In the genomic region with DNA sequence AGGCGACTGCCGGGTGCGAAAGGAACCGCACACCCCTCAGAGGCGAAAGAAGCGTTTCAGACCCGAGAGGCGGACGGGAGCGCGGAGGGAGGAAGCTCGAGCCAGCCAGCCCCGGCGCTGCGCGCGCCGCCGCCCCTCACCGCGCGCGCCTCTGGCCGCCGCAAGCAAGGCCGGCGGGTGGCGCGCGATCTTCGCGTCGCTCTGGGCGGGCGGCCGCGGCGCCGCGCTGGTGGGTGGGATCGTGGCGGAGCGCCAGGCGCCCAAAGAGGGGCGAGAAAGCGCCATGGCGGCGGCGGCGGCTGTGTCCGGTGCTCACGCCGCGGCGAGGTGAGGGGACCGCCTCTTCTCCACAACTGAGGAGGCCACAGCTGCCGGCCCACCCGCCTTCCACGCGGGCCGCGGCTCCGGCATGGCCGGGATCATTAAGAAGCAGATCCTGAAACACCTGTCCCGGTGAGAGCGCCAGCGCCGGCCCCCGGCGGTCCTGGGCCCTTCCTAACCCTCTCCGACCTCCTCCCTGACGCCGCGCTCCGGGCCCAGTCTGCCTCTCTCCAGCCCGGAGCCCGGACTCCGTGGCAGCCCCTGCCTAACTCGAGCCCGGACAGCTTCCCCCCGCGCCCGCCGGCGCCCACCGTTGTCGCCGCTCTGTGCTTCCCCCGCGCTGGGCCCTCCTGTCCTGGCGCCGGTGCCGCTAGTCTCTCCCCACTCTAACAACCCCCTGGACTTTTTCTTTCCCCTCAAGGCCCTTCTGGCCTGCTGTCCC, we compare ENCODE assay signal across 1 cellular context.
TF ChIP-seq lines count a peak whose summit lies in the region.

A gene with protein sequence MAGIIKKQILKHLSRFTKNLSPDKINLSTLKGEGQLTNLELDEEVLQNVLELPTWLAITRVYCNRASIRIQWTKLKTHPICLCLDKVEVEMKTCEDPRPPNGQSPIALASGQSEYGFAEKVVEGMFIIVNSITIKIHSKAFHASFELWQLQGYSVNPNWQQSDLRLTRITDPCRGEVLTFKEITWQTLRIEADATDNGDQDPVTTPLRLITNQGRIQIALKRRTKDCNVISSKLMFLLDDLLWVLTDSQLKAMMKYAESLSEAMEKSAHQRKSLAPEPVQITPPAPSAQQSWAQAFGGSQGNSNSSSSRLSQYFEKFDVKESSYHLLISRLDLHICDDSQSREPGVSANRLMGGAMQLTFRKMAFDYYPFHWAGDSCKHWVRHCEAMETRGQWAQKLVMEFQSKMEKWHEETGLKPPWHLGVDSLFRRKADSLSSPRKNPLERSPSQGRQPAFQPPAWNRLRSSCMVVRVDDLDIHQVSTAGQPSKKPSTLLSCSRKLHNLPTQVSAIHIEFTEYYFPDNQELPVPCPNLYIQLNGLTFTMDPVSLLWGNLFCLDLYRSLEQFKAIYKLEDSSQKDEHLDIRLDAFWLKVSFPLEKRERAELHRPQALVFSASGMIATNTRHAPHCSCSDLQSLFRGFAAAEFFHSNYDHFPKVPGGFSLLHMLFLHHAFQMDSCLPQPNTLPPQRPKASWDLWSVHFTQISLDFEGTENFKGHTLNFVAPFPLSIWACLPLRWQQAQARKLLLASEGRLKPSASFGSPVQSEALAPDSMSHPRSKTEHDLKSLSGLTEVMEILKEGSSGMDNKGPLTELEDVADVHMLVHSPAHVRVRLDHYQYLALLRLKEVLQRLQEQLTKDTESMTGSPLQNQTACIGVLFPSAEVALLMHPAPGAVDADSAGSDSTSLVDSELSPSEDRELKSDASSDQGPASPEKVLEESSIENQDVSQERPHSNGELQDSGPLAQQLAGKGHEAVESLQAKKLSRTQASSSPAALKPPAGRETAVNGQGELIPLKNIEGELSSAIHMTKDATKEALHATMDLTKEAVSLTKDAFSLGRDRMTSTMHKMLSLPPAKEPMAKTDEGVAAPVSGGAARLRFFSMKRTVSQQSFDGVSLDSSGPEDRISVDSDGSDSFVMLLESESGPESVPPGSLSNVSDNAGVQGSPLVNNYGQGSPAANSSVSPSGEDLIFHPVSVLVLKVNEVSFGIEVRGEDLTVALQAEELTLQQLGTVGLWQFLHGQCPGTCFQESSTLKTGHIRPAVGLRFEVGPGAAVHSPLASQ (N-terminal part only) (plus strand): TSS at position 242 of the 763 bp plus-strand sequence. CDS start 168 bp downstream, at position 410.

TF ChIP-seq in K562, 482 proteins besides CTCF, POLR2A, EP300 and RAD21 (continued from another document and continues in another):
- TF ChIP-seq MNT (conservative IDR thresholded peaks at IDR 0.05) (peak in 1 of 2 experiments; percentile 61; a peak in 2 of 4 replicates), ZBTB7A (IDR thresholded peaks at IDR 0.05; ENCODE audit: borderline replicate concordance, control insufficient read depth, low read depth, low read length) (peak; percentile 60; the same call in 1 of the 2 replicates), KDM5B (IDR thresholded peaks at IDR 0.05; ENCODE audit: insufficient replicate concordance, low read depth, low read length) (peak; percentile 91), FIP1L1 (IDR thresholded peaks at IDR 0.05; ENCODE audit: low read depth, low read length, poor library complexity, severe bottlenecking) (peak; percentile 51), NR2C2 (CRISPR knock-in tag; IDR thresholded peaks at IDR 0.05) (peak; percentile 49; the same call in 1 of the 2 replicates), NR2C2 (tag; IDR thresholded peaks at IDR 0.05) (no peak; the same call in 1 of the 2 replicates), SAP30 (IDR thresholded peaks at IDR 0.05; ENCODE audit: borderline replicate concordance, insufficient read depth, low read depth, low read length, poor library complexity, severe bottlenecking) (peak; percentile 52), DMBX1 (CRISPR knock-in tag; IDR thresholded peaks at IDR 0.05; ENCODE audit: borderline replicate concordance) (peak; percentile 12; the same call in 1 of the 2 replicates), MTA3 (IDR thresholded peaks at IDR 0.05; ENCODE audit: borderline replicate concordance) (peak; percentile 8), NFE2 (IDR thresholded peaks at IDR 0.05; ENCODE audit: low read depth) (no peak; the same call in 1 of the 2 replicates), RBFOX2 (IDR thresholded peaks at IDR 0.05; ENCODE audit: low read depth, low read length) (peak; percentile 93), E2F1 (CRISPR knock-in tag; IDR thresholded peaks at IDR 0.05) (peak; percentile 1; the same call in 1 of the 2 replicates), ZNF57 (CRISPR knock-in tag; IDR thresholded peaks at IDR 0.05) (no peak), POLR2B (IDR thresholded peaks at IDR 0.05; ENCODE audit: low read depth, partially characterized antibody) (peak; percentile 69), RNF2 (IDR thresholded peaks at IDR 0.05) (0 out of 2 replicates have a peak, but pooled peaks have one; percentile 25), NR3C1 (CRISPR knock-in tag; IDR thresholded peaks at IDR 0.05) (peak; percentile 29; the same call in 1 of the 2 replicates), ZNF232 (CRISPR knock-in tag; IDR thresholded peaks at IDR 0.05) (no peak; the same call in 1 of the 2 replicates), ZNF589 (CRISPR knock-in tag; IDR thresholded peaks at IDR 0.05; ENCODE audit: low read depth) (no peak), ADNP (tag; IDR thresholded peaks at IDR 0.05) (no peak), NFIC (IDR thresholded peaks at IDR 0.05) (peak; percentile 90), HSF4 (CRISPR knock-in tag; IDR thresholded peaks at IDR 0.05; ENCODE audit: borderline replicate concordance) (no peak), FUS (optimal IDR thresholded peaks at IDR 0.05; ENCODE audit: low read depth, low read length) (peak; percentile 63), XRCC5 (IDR thresholded peaks at IDR 0.05; ENCODE audit: low read depth, low read length) (peak; percentile 5; the same call in 1 of the 2 replicates), ZNF263 (CRISPR knock-in tag; IDR thresholded peaks at IDR 0.05; ENCODE audit: borderline replicate concordance) (no peak), PRPF4 (IDR thresholded peaks at IDR 0.05; ENCODE audit: insufficient read depth, low read depth, low read length, poor library complexity, severe bottlenecking) (peak; percentile 29), MYC (IDR thresholded peaks at IDR 0.05; ENCODE audit: low read depth, low read length) (peak; percentile 55), MYC (CRISPR knock-in tag; IDR thresholded peaks at IDR 0.05; ENCODE audit: borderline replicate concordance, low read depth) (peak; percentile 79; the same call in 1 of the 2 replicates), ZBTB12 (CRISPR knock-in tag; IDR thresholded peaks at IDR 0.05) (peak; percentile 35; the same call in 1 of the 2 replicates), SAFB (IDR thresholded peaks at IDR 0.05; ENCODE audit: borderline replicate concordance, low read depth, low read length) (peak; percentile 36; the same call in 1 of the 2 replicates), TBP (optimal IDR thresholded peaks at IDR 0.05; ENCODE audit: low read depth, low read length) (peak; percentile 63), ZNF121 (CRISPR knock-in tag; conservative IDR thresholded peaks at IDR 0.05) (no peak; the same call in 1 of the 2 replicates), PCBP1 (IDR thresholded peaks at IDR 0.05; ENCODE audit: low read depth, low read length, poor library complexity, severe bottlenecking) (peak; percentile 40), ZNF24 (IDR thresholded peaks at IDR 0.05) (peak; percentile 54), YY1 (IDR thresholded peaks at IDR 0.05; ENCODE audit: borderline replicate concordance in 1 of 3, control insufficient read depth in 1 of 3, extremely low read depth in 1 of 3, insufficient read depth in 3 of 3, insufficient read length in 1 of 3, insufficient replicate concordance in 2 of 3, low read depth in 1 of 3, low read length in 2 of 3) (peak; percentile 37 to 91 (median 88)), EWSR1 (IDR thresholded peaks at IDR 0.05; ENCODE audit: borderline replicate concordance, low read depth, partially characterized antibody) (no peak)
- TF ChIP-seq, protein P1, sequence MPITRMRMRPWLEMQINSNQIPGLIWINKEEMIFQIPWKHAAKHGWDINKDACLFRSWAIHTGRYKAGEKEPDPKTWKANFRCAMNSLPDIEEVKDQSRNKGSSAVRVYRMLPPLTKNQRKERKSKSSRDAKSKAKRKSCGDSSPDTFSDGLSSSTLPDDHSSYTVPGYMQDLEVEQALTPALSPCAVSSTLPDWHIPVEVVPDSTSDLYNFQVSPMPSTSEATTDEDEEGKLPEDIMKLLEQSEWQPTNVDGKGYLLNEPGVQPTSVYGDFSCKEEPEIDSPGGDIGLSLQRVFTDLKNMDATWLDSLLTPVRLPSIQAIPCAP (CRISPR knock-in tag; IDR thresholded peaks at IDR 0.05; ENCODE audit: borderline replicate concordance), result no peak
- TF ChIP-seq, protein P2, sequence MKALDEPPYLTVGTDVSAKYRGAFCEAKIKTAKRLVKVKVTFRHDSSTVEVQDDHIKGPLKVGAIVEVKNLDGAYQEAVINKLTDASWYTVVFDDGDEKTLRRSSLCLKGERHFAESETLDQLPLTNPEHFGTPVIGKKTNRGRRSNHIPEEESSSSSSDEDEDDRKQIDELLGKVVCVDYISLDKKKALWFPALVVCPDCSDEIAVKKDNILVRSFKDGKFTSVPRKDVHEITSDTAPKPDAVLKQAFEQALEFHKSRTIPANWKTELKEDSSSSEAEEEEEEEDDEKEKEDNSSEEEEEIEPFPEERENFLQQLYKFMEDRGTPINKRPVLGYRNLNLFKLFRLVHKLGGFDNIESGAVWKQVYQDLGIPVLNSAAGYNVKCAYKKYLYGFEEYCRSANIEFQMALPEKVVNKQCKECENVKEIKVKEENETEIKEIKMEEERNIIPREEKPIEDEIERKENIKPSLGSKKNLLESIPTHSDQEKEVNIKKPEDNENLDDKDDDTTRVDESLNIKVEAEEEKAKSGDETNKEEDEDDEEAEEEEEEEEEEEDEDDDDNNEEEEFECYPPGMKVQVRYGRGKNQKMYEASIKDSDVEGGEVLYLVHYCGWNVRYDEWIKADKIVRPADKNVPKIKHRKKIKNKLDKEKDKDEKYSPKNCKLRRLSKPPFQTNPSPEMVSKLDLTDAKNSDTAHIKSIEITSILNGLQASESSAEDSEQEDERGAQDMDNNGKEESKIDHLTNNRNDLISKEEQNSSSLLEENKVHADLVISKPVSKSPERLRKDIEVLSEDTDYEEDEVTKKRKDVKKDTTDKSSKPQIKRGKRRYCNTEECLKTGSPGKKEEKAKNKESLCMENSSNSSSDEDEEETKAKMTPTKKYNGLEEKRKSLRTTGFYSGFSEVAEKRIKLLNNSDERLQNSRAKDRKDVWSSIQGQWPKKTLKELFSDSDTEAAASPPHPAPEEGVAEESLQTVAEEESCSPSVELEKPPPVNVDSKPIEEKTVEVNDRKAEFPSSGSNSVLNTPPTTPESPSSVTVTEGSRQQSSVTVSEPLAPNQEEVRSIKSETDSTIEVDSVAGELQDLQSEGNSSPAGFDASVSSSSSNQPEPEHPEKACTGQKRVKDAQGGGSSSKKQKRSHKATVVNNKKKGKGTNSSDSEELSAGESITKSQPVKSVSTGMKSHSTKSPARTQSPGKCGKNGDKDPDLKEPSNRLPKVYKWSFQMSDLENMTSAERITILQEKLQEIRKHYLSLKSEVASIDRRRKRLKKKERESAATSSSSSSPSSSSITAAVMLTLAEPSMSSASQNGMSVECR (CRISPR knock-in tag; IDR thresholded peaks at IDR 0.05), result peak; percentile 74
- TF ChIP-seq, protein P3, sequence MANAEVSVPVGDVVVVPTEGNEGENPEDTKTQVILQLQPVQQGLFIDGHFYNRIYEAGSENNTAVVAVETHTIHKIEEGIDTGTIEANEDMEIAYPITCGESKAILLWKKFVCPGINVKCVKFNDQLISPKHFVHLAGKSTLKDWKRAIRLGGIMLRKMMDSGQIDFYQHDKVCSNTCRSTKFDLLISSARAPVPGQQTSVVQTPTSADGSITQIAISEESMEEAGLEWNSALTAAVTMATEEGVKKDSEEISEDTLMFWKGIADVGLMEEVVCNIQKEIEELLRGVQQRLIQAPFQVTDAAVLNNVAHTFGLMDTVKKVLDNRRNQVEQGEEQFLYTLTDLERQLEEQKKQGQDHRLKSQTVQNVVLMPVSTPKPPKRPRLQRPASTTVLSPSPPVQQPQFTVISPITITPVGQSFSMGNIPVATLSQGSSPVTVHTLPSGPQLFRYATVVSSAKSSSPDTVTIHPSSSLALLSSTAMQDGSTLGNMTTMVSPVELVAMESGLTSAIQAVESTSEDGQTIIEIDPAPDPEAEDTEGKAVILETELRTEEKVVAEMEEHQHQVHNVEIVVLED (CRISPR knock-in tag; IDR thresholded peaks at IDR 0.05), result peak; percentile 71
